ENCODE assay signal across 20 cellular contexts in genomic region chr5:99646011-99646647, GRCh38.
"Had no signal": no experiment of that assay in that cellular context is flagged by ENCODE, and none has a peak within 500 bp of the region (broad histone marks: within the 10 kb centered on the region; RNA-seq: fewer than 3 reads in every experiment).

No MANE protein-coding gene starts in this region.

- H3K9me3 ChIP-seq: gastroesophageal sphincter, neutrophil, pancreas, sigmoid colon, thoracic aorta, upper lobe of left lung had no signal

- H3K36me3 ChIP-seq: brain microvascular endothelial cell, gastroesophageal sphincter, heart right ventricle, neutrophil, pancreas, sigmoid colon, thoracic aorta, upper lobe of left lung, WERI-Rb-1 had no signal

- FAIRE-seq: pancreas had no signal

- H3K4me3 ChIP-seq: coronary artery, gastroesophageal sphincter, heart right ventricle, pancreas, sigmoid colon, thoracic aorta, upper lobe of left lung had no signal

- H3K4me1 ChIP-seq: gastroesophageal sphincter, heart right ventricle, pancreas, sigmoid colon, upper lobe of left lung had no signal

- DNase-seq: activated CD4-positive, alpha-beta memory T cell treated with anti-CD3 and anti-CD28 coated beads, Interleukin-2, amount 10 ng/mL, durations not matched to agents 7 days and 5 days; activated CD4-positive, alpha-beta T cell treated with anti-CD3 and anti-CD28 coated beads for 36 hours; activated CD8-positive, alpha-beta memory T cell treated with anti-CD3 and anti-CD28 coated beads, Interleukin-2, amount 10 ng/mL, durations not matched to agents 7 days and 5 days; activated naive CD4-positive, alpha-beta T cell; activated naive CD8-positive, alpha-beta T cell treated with anti-CD3 and anti-CD28 coated beads for 36 hours; amniotic stem cell; brain microvascular endothelial cell; heart right ventricle; immature natural killer cell; left cardiac atrium; naive thymus-derived CD8-positive, alpha-beta T cell; pancreas; sigmoid colon; stimulated activated naive B cell treated with anti-CD40 and anti-IgM and Interleukin-4, amounts not matched to agents 10 μg/mL and 1 μg/mL and 100 μg/mL, for 72 hours; upper lobe of left lung; WERI-Rb-1 had no signal

- H3K27me3 ChIP-seq: brain microvascular endothelial cell, gastroesophageal sphincter, heart right ventricle, neutrophil, pancreas, sigmoid colon, upper lobe of left lung had no signal

- H3K27ac ChIP-seq: brain microvascular endothelial cell, coronary artery, gastroesophageal sphincter, heart right ventricle, neutrophil, pancreas, sigmoid colon, thoracic aorta, upper lobe of left lung, WERI-Rb-1 had no signal
